Comparison of ENCODE assay signal across 16 cellular contexts in genomic region chr13:62767473-62767872, GRCh38.
DNase-seq lines count a peak whose midpoint lies in the region; ATAC-seq, FAIRE-seq and TF ChIP-seq lines count a peak whose summit lies in the region.
"Had no signal": no experiment of that assay in that cellular context is flagged by ENCODE, and none has a peak within 500 bp of the region (broad histone marks: within the 10 kb centered on the region; RNA-seq: fewer than 3 reads in every experiment).

No MANE protein-coding gene starts in this region.

- no peak overlapping the region for H4K91ac ChIP-seq in H1 (replicated peaks; ENCODE audit: insufficient read length, low read length)

- CTCF ChIA-PET in H1 (lab: Charles Lee; ENCODE audit: partially characterized antibody): no interaction called here

- H4K5ac ChIP-seq in H1 (ENCODE audit: insufficient read length, low read depth, low read length): no peak overlapping the region

- H2BK20ac ChIP-seq in H1 (ENCODE audit: low read length): no peak overlapping the region

- WGBS in H1 (ENCODE audit: extremely low coverage in 1 of 2, insufficient coverage in 1 of 2, insufficient read length in 1 of 2, insufficient replicate concordance in 2 of 2, low coverage in 1 of 2, low lambda C conversion rate in 2 of 2, missing lambda C conversion rate in 1 of 2), 2 experiments: 90% methylated on average over 9 of the region's 9 CpGs; no CpG with 5 or more reads in 1 of the 2 experiments

- no peak for TF ChIP-seq CTCF in H1 (IDR thresholded peaks at IDR 0.05; ENCODE audit: control extremely low read depth in 1 of 3, insufficient read depth in 1 of 3, low read depth in 1 of 3, low read length in 3 of 3)
- TF ChIP-seq CTCF in omental fat pad (IDR thresholded peaks at IDR 0.05): no peak

- H3K4me3 ChIP-seq in H1 (ENCODE audit: extremely low read depth in 1 of 4, insufficient read depth in 2 of 4, low read depth in 3 of 4, low read length in 4 of 4): no peak overlapping the region

- no peak overlapping the region for H3K27ac ChIP-seq in H1 (ENCODE audit: low read depth, low read length)
- H3K27ac ChIP-seq: C4-2B had no signal

- no peaks in the 10 kb centered on the region for H3K79me1 ChIP-seq in H1 (ENCODE audit: low read depth, low read length)

- no peak overlapping the region for H3K23ac ChIP-seq in H1 (ENCODE audit: insufficient read length)

- H3K27me3 ChIP-seq in H1 (replicated peaks in 1 of 4; ENCODE audit: control insufficient read depth in 3 of 4, extremely low read depth in 1 of 4, insufficient read depth in 3 of 4, low read length in 3 of 4): no peaks in the 10 kb centered on the region

- 0 out of 2 replicates have a peak overlapping the region, but pooled peaks have one; percentile 62 for H2AFZ ChIP-seq in H1 (ENCODE audit: low read length)

- DNase-seq in NCI-H748 (lab: John Stamatoyannopoulos, UW; ENCODE audit: unreplicated experiment) (peak; percentile 17), NCI-H748 treated with DMSO at 0.1 percent for 48 hours (lab: John Stamatoyannopoulos, UW) (no peak), SHP77 (lab: John Stamatoyannopoulos, UW) (peak; percentile 16 to 41), H1 (ENCODE audit: low read depth in 1 of 2, low spot score in 2 of 2) (no peak), omental fat pad (ENCODE audit: low spot score) (no peak)
- DNase-seq in activated naive CD4-positive, alpha-beta T cell (lab: John Stamatoyannopoulos, UW): no peak
- DNase-seq in stimulated activated CD4-positive, alpha-beta T cell treated with anti-CD3 and anti-CD28 coated beads, Interleukin-1b, Interleukin-23, amount 100 ng/mL, for 48 hours: no peak
- DNase-seq: CD4-positive, alpha-beta memory T cell; COR-L47; DMS53 had no signal

- H2BK12ac ChIP-seq in H1 (ENCODE audit: low read depth, low read length): no peak overlapping the region

- FAIRE-seq in H1 (lab: Jason Lieb, UNC): no peak
- FAIRE-seq: D721Med, H54, HepG2, HTR-8/SVneo had no signal

- no peak overlapping the region for H3K18ac ChIP-seq in H1 (ENCODE audit: extremely low read depth, low read length)

- H3K14ac ChIP-seq in H1 (ENCODE audit: insufficient read length): no peak overlapping the region

- TF ChIP-seq POLR2A in H1 (IDR thresholded peaks at IDR 0.05; ENCODE audit: control extremely low read depth in 1 of 2, low read depth in 2 of 2, low read length in 2 of 2): no peak

- no peaks in the 10 kb centered on the region for H3K9me3 ChIP-seq in H1 (ENCODE audit: insufficient read depth in 2 of 2, low read depth in 1 of 2, low read length in 1 of 2)

- no peak overlapping the region for H2BK120ac ChIP-seq in H1 (replicated peaks; ENCODE audit: low read depth, low read length)

- no peaks in the 10 kb centered on the region for H3K36me3 ChIP-seq in H1 (ENCODE audit: control insufficient read depth in 2 of 4, insufficient read depth in 4 of 4, low read length in 3 of 4)

- no peak for TF ChIP-seq EP300 in H1 (IDR thresholded peaks at IDR 0.05; ENCODE audit: borderline replicate concordance in 1 of 2, low read depth in 2 of 2, low read length in 2 of 2)

- no peaks in the 10 kb centered on the region for H4K20me1 ChIP-seq in H1 (replicated peaks in 1 of 2; ENCODE audit: control insufficient read depth in 1 of 2, insufficient read depth in 2 of 2, low read length in 2 of 2)

- H3K4me1 ChIP-seq in H1 (replicated peaks in 1 of 4; ENCODE audit: control insufficient read depth in 3 of 4, insufficient read depth in 4 of 4, low read length in 3 of 4): no peaks in the 10 kb centered on the region

- ATAC-seq in omental fat pad (ENCODE audit: low FRiP score): no peak
- ATAC-seq: HCT116, HepG2 had no signal

- no peaks in the 10 kb centered on the region for H3K79me2 ChIP-seq in H1 (ENCODE audit: control insufficient read depth in 1 of 2, insufficient read depth in 2 of 2, low read length in 2 of 2)

- H2AK5ac ChIP-seq in H1 (ENCODE audit: low read depth, low read length): no peak overlapping the region

- no peaks in the 10 kb centered on the region for H3K23me2 ChIP-seq in H1 (ENCODE audit: low read depth, low read length)

- no peak overlapping the region for H3K56ac ChIP-seq in H1 (replicated peaks; ENCODE audit: insufficient read length, low read depth, low read length)

- no peak overlapping the region for H3K4ac ChIP-seq in H1 (replicated peaks; ENCODE audit: insufficient read length, low read depth, low read length)

- POLR2A ChIA-PET in H1 (lab: Charles Lee; ENCODE audit: partially characterized antibody): interaction anchor here (1.1 kb wide), 1 partner anchor 12 kb away, joined by 3 read pairs; no protein-coding TSS in a partner anchor

- no peak overlapping the region for H3K9ac ChIP-seq in H1 (replicated peaks in 1 of 4; ENCODE audit: extremely low read depth in 1 of 4, low read depth in 3 of 4, low read length in 3 of 4)

- no peak overlapping the region for H4K8ac ChIP-seq in H1 (ENCODE audit: extremely low read depth, insufficient read depth, low read length)

- no peak overlapping the region for H3K4me2 ChIP-seq in H1 (ENCODE audit: insufficient read depth in 1 of 2, low read depth in 2 of 2, low read length in 2 of 2)

- H2BK15ac ChIP-seq in H1 (ENCODE audit: low read length): no peak overlapping the region

- no peak overlapping the region for H2BK5ac ChIP-seq in H1 (ENCODE audit: low read depth, low read length)

- no peak for TF ChIP-seq RAD21 in H1 (IDR thresholded peaks at IDR 0.05 in 1 of 2, conservative IDR thresholded peaks at IDR 0.05 in 1 of 2; ENCODE audit: low read depth in 2 of 2, low read length in 2 of 2)

TF ChIP-seq in H1, 55 proteins besides CTCF, POLR2A, EP300 and RAD21:
- TF ChIP-seq RFX5 (IDR thresholded peaks at IDR 0.05; ENCODE audit: borderline replicate concordance, low read depth, low read length) (no peak), RNF2 (IDR thresholded peaks at IDR 0.05; ENCODE audit: borderline replicate concordance, low read depth, low read length, missing control alignments, poor library complexity, severe bottlenecking) (no peak), SIN3A (conservative IDR thresholded peaks at IDR 0.05 in 1 of 2, IDR thresholded peaks at IDR 0.05 in 1 of 2; ENCODE audit: low read depth in 1 of 2, low read length in 2 of 2) (no peak), CEBPB (IDR thresholded peaks at IDR 0.05; ENCODE audit: low read depth, low read length) (no peak), RBBP5 (IDR thresholded peaks at IDR 0.05; ENCODE audit: borderline replicate concordance, low read depth, low read length) (no peak), BCL11A (IDR thresholded peaks at IDR 0.05; ENCODE audit: low read depth in 2 of 2, low read length in 2 of 2) (no peak), POU5F1 (IDR thresholded peaks at IDR 0.05; ENCODE audit: low read depth, low read length) (no peak), SP2 (IDR thresholded peaks at IDR 0.05; ENCODE audit: low read length) (no peak), TEAD4 (IDR thresholded peaks at IDR 0.05; ENCODE audit: low read depth, low read length) (no peak), CHD2 (IDR thresholded peaks at IDR 0.05; ENCODE audit: low read length) (no peak)
- TF ChIP-seq, protein P1, sequence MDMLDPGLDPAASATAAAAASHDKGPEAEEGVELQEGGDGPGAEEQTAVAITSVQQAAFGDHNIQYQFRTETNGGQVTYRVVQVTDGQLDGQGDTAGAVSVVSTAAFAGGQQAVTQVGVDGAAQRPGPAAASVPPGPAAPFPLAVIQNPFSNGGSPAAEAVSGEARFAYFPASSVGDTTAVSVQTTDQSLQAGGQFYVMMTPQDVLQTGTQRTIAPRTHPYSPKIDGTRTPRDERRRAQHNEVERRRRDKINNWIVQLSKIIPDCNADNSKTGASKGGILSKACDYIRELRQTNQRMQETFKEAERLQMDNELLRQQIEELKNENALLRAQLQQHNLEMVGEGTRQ (IDR thresholded peaks at IDR 0.05; ENCODE audit: low read length): no peak

Comparison
In these comparisons a context has a peak if more than half of its experiments do, and no peak if none do; other contexts are left out.
1. DNase-seq: peak in NCI-H748 (single experiment) and SHP77 (2 of 2); none in NCI-H748 treated with DMSO at 0.1 percent for 48 hours (single experiment), H1 (0 of 2), omental fat pad (single experiment), activated naive CD4-positive, alpha-beta T cell (0 of 4) and stimulated activated CD4-positive, alpha-beta T cell treated with anti-CD3 and anti-CD28 coated beads, Interleukin-1b, Interleukin-23, amount 100 ng/mL, for 48 hours (single experiment).